20 cellular contexts compared by ENCODE assay signal in the genomic region with DNA sequence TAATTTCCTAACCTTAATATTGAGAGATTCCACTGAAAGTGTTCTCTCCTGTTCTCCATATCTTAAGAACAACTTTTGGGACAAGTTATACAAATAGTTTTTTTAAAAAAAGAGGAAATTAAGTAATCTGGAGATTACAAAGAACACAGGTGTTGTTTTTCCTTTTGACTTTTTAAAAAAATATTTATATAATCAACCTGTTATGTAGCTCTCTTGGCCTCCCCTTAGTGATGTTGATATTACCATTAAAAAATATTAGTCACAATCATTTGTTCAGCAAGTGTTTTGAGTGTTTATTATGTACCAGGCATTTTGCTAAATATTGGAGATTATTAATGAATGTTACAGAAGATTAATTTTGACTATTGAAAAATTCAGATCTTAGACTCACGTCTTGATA.
"Had no signal": no experiment of that assay in that cellular context is flagged by ENCODE, and none has a peak within 500 bp of the region (broad histone marks: within the 10 kb centered on the region; RNA-seq: fewer than 3 reads in every experiment).

No MANE protein-coding gene starts in this region.

- DNase-seq: dermis blood vessel endothelial cell; dorsolateral prefrontal cortex; effector CD4-positive, alpha-beta T cell; effector memory CD4-positive, alpha-beta T cell; foreskin keratinocyte; heart left ventricle; hypothalamus; immature natural killer cell; left cardiac atrium; left lung; left ventricle myocardium superior; lower lobe of right lung; mesendoderm; midbrain had no signal

- H3K4me3 Mint-ChIP-seq: immature natural killer cell had no signal

- H3K4me2 ChIP-seq: hepatocyte had no signal

- H3K36me3 ChIP-seq: esophagus muscularis mucosa, gastroesophageal sphincter, heart left ventricle, left lung, lower lobe of right lung had no signal

- H3K27ac Mint-ChIP-seq: immature natural killer cell had no signal

- H3K27me3 ChIP-seq: dorsolateral prefrontal cortex, esophagus muscularis mucosa, foreskin keratinocyte, gastroesophageal sphincter, heart left ventricle, hepatocyte, left lung had no signal

- H3K4me3 ChIP-seq: coronary artery, dorsolateral prefrontal cortex, esophagus muscularis mucosa, gastroesophageal sphincter, heart left ventricle, hepatocyte, left lung, lower lobe of right lung had no signal

- ATAC-seq: foreskin keratinocyte, gastroesophageal sphincter, heart left ventricle, left cardiac atrium, left lung, left ventricle myocardium superior, lower lobe of right lung had no signal

- H3K9me3 ChIP-seq: esophagus muscularis mucosa, gastroesophageal sphincter, left lung, lower lobe of right lung had no signal

- H2AFZ ChIP-seq: hepatocyte had no signal

- H3K36me3 Mint-ChIP-seq: immature natural killer cell had no signal

- H3K27ac ChIP-seq: coronary artery, dorsolateral prefrontal cortex, esophagus muscularis mucosa, foreskin keratinocyte, gastroesophageal sphincter, heart left ventricle, hepatocyte, left lung, lower lobe of right lung had no signal

- FAIRE-seq: endothelial cell of umbilical vein, keratinocyte had no signal

- H3K9me3 Mint-ChIP-seq: immature natural killer cell had no signal
